In genomic region chr10:101938316-101939272, GRCh38 we compare ENCODE assay signal across 9 cellular contexts.
DNase-seq lines count a peak whose midpoint lies in the region; ATAC-seq and TF ChIP-seq lines count a peak whose summit lies in the region.
"Had no signal": no experiment of that assay in that cellular context is flagged by ENCODE, and none has a peak within 500 bp of the region (broad histone marks: within the 10 kb centered on the region; RNA-seq: fewer than 3 reads in every experiment).

No MANE protein-coding gene starts in this region.

- H3K9ac ChIP-seq in HCT116 (ENCODE audit: low read length) (peak overlapping the region; percentile 35), adipocyte (ENCODE audit: low read length) (peak overlapping the region; percentile 50)

- RAD21 ChIA-PET in HCT116 (lab: Charles Lee; ENCODE audit: low non-redundant PET in 1 of 2, low total read pairs in 2 of 2, uncharacterized antibody in 2 of 2, unreplicated experiment in 2 of 2): interaction anchor here in 1 of 2 experiments (0.7 kb wide), 1 partner anchor 292 kb away, joined by 3 read pairs; no protein-coding TSS in a partner anchor

- H3K36me3 ChIP-seq in HCT116 (ENCODE audit: control insufficient read depth in 1 of 2, insufficient read depth in 2 of 2, low read length in 2 of 2) (no peaks in the 10 kb centered on the region), adipocyte (ENCODE audit: control insufficient read depth, insufficient read depth, low read length, severe bottlenecking) (no peaks in the 10 kb centered on the region)

- H3K9me3 ChIP-seq in HCT116 (ENCODE audit: control insufficient read depth in 1 of 2, insufficient read depth in 1 of 2, low read depth in 1 of 2, low read length in 2 of 2) (no peaks in the 10 kb centered on the region), adipocyte (ENCODE audit: control insufficient read depth, low read length) (no peaks in the 10 kb centered on the region)

- no peaks in the 10 kb centered on the region for H3K79me2 ChIP-seq in HCT116 (ENCODE audit: insufficient read depth, low read length)

- no peak for TF ChIP-seq POLR2A in HCT116 (IDR thresholded peaks at IDR 0.05; ENCODE audit: borderline replicate concordance, extremely low read depth, insufficient read depth, insufficient read length)

- peak; percentile 89 for ATAC-seq in HCT116
- ATAC-seq in HG03378 (IDR thresholded peaks at IDR 0.05; ENCODE audit: unreplicated experiment): no peak

- DNase-seq in HCT116 (ENCODE audit: low read depth, low spot score): peak; percentile 76
- peak; percentile 82 for DNase-seq in adipocyte (ENCODE audit: low read depth)
- DNase-seq in hepatic stellate cell (ENCODE audit: low spot score): peak; percentile 50
- DNase-seq in smooth muscle cell of the brain vasculature (ENCODE audit: low read depth, low spot score): peak; percentile 20
- DNase-seq in ecto neural progenitor cell (ENCODE audit: low spot score): no peak
- no peak for DNase-seq in medulla oblongata (ENCODE audit: extremely low spot score)
- DNase-seq in RKO (ENCODE audit: low spot score): no peak
- DNase-seq: activated CD4-positive, alpha-beta T cell treated with anti-CD3 and anti-CD28 coated beads, Interleukin-2, amount 10 ng/mL, durations not matched to agents 24 days and 14 days had no signal

- H3K9me2 ChIP-seq in HCT116 (ENCODE audit: insufficient read depth): no peaks in the 10 kb centered on the region

- intact Hi-C loops in HCT116 (cut with micrococcal nuclease): no loop called here

- H3K4me3 ChIP-seq in HCT116 (replicated peaks in 1 of 2; ENCODE audit: low read depth in 1 of 2, low read length in 2 of 2) (peak overlapping the region; percentile 12 to 27; a peak in 3 of 4 replicates), adipocyte (ENCODE audit: low read length) (peak overlapping the region; percentile 38)

- H4K20me1 ChIP-seq in HCT116 (ENCODE audit: insufficient read depth): no peaks in the 10 kb centered on the region

- H3K27ac ChIP-seq in HCT116 (ENCODE audit: low read depth, low read length): peak overlapping the region; percentile 37

- no peak for TF ChIP-seq CTCF in HCT116 (IDR thresholded peaks at IDR 0.05 in 2 of 3, conservative IDR thresholded peaks at IDR 0.05 in 1 of 3; ENCODE audit: borderline replicate concordance in 1 of 3, insufficient read depth in 1 of 3, low read depth in 2 of 3, low read length in 2 of 3)

- no peaks in the 10 kb centered on the region for H3K27me3 ChIP-seq in HCT116 (ENCODE audit: insufficient read depth, low read length)
- H3K27me3 ChIP-seq in adipocyte (replicated peaks; ENCODE audit: control insufficient read depth, insufficient read depth, low read length): no peaks in the 10 kb centered on the region

- H2AFZ ChIP-seq in HCT116 (ENCODE audit: low read depth, low read length, poor library complexity, severe bottlenecking): no peak overlapping the region

- H3K4me1 ChIP-seq in HCT116 (ENCODE audit: control insufficient read depth in 1 of 2, insufficient read depth in 2 of 2, low read length in 2 of 2): peaks cover 29 to 48% of the 10 kb centered on the region in 2 experiments
- H3K4me1 ChIP-seq in adipocyte (ENCODE audit: control insufficient read depth, insufficient read depth, low read length): peaks cover 61% of the 10 kb centered on the region

- BruUV-seq in HCT116 (replicated peaks; lab: Mats Ljungman, UMichigan): TSS peak; percentile 78

- POLR2A ChIA-PET in HCT116 (lab: Charles Lee): interaction anchor here (0.5 to 1.7 kb wide), 9 partner anchors 9 to 1045 kb away, joined by 3 to 5 read pairs (median 3); no protein-coding TSS in a partner anchor

- CTCF ChIA-PET in HCT116 (lab: Charles Lee): interaction anchor here (1.0 to 1.9 kb wide), 3 partner anchors 11 to 98 kb away, joined by 3 to 5 read pairs (median 4); no protein-coding TSS in a partner anchor

- no peak for TF ChIP-seq RAD21 in HCT116 (IDR thresholded peaks at IDR 0.05; ENCODE audit: low read depth)

- H3K4me2 ChIP-seq in HCT116 (ENCODE audit: low read length): peak overlapping the region; percentile 61

TF ChIP-seq in HCT116, 20 proteins besides CTCF, POLR2A, EP300 and RAD21:
- TF ChIP-seq ELF1 (IDR thresholded peaks at IDR 0.05; ENCODE audit: borderline replicate concordance, low read depth) (no peak), ZBTB33 (IDR thresholded peaks at IDR 0.05; ENCODE audit: extremely low read depth, insufficient replicate concordance, low read length) (no peak), YY1 (IDR thresholded peaks at IDR 0.05; ENCODE audit: extremely low read depth, insufficient replicate concordance, low read depth, low read length) (peak; percentile 6), SP1 (IDR thresholded peaks at IDR 0.05; ENCODE audit: low read depth) (peak; percentile 85), SIN3A (IDR thresholded peaks at IDR 0.05; ENCODE audit: low read depth) (peak; percentile 70), POLR2AphosphoS5 (IDR thresholded peaks at IDR 0.05; ENCODE audit: low read depth, low read length) (peak; percentile 58), MAX (IDR thresholded peaks at IDR 0.05) (0 out of 2 replicates have a peak, but pooled peaks have one; percentile 50), EGR1 (IDR thresholded peaks at IDR 0.05; ENCODE audit: low read depth) (0 out of 2 replicates have a peak, but pooled peaks have one; percentile 9), TCF7L2 (IDR thresholded peaks at IDR 0.05; ENCODE audit: borderline replicate concordance, extremely low read depth, insufficient read depth, insufficient read length) (peak; percentile 76), CBX3 (IDR thresholded peaks at IDR 0.05; ENCODE audit: low read depth) (peak; percentile 50; the same call in 1 of the 2 replicates), SRF (IDR thresholded peaks at IDR 0.05; ENCODE audit: low read depth) (0 out of 2 replicates have a peak, but pooled peaks have one; percentile 44), ZNF274 (IDR thresholded peaks at IDR 0.05; ENCODE audit: low read depth, low read length) (no peak), EZH2phosphoT487 (IDR thresholded peaks at IDR 0.05; ENCODE audit: borderline replicate concordance) (no peak), ZFX (IDR thresholded peaks at IDR 0.05) (no peak), REST (IDR thresholded peaks at IDR 0.05; ENCODE audit: low read depth) (no peak), JUND (IDR thresholded peaks at IDR 0.05) (peak; percentile 89), CEBPB (IDR thresholded peaks at IDR 0.05; ENCODE audit: low read depth) (peak; percentile 76; the same call in 1 of the 2 replicates), ATF3 (IDR thresholded peaks at IDR 0.05) (no peak), EZH2 (IDR thresholded peaks at IDR 0.05) (no peak), FOSL1 (IDR thresholded peaks at IDR 0.05; ENCODE audit: low read depth) (peak; percentile 81)

Comparison
In these comparisons a context has a peak if more than half of its experiments do, and no peak if none do; other contexts are left out.
1. DNase-seq: peak in HCT116 (single experiment), adipocyte (single experiment), hepatic stellate cell (single experiment) and smooth muscle cell of the brain vasculature (single experiment); none in ecto neural progenitor cell (single experiment), medulla oblongata (single experiment) and RKO (single experiment).